ENCODE assay signal across 1 cellular context in the genomic region with DNA sequence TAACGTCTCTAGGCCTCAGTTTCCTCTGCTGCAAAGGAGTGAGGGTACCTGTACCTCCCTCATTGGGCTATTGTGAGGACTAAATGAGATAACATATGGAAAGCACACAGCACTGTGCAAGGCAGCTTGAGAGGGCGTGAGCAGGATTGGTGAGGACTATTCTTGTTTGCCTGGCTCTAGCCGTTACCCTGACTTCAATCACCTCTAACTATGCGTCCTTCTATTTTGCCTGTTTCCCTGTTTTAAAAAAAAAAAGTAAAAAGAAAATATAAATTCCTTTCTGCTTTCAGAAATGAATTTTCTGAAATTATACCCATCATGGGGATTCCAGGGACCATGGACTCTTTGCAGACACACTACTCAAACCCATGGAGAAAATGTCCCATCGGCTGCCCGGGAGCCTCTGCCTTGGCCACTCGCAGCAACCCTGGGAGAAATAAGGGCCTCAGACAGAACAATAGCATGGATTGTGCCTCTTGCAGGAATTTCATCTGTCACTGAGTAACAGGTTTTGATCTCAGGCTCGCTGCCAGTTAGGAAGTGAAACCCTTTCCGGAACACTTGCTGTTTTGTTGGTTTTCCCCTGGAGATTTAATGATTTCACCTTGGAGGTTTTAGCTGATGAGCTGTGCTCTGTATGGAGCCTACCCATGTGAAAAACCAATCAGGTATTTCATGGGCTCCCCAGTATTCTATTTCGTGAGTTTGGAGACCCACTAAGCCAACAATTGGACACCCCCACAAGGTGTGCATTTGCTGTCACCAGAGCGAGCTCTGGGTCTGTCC.
TF ChIP-seq lines count a peak whose summit lies in the region.

No MANE protein-coding gene starts in this region.

TF ChIP-seq in GM12878, 131 proteins besides CTCF, POLR2A, EP300 and RAD21 (continued from another document):
- TF ChIP-seq, protein P1, sequence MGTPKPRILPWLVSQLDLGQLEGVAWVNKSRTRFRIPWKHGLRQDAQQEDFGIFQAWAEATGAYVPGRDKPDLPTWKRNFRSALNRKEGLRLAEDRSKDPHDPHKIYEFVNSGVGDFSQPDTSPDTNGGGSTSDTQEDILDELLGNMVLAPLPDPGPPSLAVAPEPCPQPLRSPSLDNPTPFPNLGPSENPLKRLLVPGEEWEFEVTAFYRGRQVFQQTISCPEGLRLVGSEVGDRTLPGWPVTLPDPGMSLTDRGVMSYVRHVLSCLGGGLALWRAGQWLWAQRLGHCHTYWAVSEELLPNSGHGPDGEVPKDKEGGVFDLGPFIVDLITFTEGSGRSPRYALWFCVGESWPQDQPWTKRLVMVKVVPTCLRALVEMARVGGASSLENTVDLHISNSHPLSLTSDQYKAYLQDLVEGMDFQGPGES (IDR thresholded peaks at IDR 0.05): no peak
- TF ChIP-seq ZBED1 (IDR thresholded peaks at IDR 0.05; ENCODE audit: borderline replicate concordance) (no peak), SRF (IDR thresholded peaks at IDR 0.05; ENCODE audit: low read depth in 2 of 2, low read length in 2 of 2) (no peak), TBL1XR1 (IDR thresholded peaks at IDR 0.05; ENCODE audit: low read depth, low read length) (no peak), FOXK2 (IDR thresholded peaks at IDR 0.05) (no peak), HDAC2 (IDR thresholded peaks at IDR 0.05) (no peak), CEBPB (IDR thresholded peaks at IDR 0.05; ENCODE audit: borderline replicate concordance in 1 of 2, low read depth in 2 of 2, low read length in 2 of 2) (no peak), SIN3A (IDR thresholded peaks at IDR 0.05; ENCODE audit: low read depth, low read length) (no peak), HDAC6 (IDR thresholded peaks at IDR 0.05; ENCODE audit: unreplicated experiment) (no peak), YY1 (IDR thresholded peaks at IDR 0.05; ENCODE audit: low read depth, low read length) (no peak)
- TF ChIP-seq, protein P2, sequence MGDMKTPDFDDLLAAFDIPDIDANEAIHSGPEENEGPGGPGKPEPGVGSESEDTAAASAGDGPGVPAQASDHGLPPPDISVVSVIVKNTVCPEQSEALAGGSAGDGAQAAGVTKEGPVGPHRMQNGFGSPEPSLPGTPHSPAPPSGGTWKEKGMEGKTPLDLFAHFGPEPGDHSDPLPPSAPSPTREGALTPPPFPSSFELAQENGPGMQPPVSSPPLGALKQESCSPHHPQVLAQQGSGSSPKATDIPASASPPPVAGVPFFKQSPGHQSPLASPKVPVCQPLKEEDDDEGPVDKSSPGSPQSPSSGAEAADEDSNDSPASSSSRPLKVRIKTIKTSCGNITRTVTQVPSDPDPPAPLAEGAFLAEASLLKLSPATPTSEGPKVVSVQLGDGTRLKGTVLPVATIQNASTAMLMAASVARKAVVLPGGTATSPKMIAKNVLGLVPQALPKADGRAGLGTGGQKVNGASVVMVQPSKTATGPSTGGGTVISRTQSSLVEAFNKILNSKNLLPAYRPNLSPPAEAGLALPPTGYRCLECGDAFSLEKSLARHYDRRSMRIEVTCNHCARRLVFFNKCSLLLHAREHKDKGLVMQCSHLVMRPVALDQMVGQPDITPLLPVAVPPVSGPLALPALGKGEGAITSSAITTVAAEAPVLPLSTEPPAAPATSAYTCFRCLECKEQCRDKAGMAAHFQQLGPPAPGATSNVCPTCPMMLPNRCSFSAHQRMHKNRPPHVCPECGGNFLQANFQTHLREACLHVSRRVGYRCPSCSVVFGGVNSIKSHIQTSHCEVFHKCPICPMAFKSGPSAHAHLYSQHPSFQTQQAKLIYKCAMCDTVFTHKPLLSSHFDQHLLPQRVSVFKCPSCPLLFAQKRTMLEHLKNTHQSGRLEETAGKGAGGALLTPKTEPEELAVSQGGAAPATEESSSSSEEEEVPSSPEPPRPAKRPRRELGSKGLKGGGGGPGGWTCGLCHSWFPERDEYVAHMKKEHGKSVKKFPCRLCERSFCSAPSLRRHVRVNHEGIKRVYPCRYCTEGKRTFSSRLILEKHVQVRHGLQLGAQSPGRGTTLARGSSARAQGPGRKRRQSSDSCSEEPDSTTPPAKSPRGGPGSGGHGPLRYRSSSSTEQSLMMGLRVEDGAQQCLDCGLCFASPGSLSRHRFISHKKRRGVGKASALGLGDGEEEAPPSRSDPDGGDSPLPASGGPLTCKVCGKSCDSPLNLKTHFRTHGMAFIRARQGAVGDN (IDR thresholded peaks at IDR 0.05): no peak
- TF ChIP-seq, protein P3, sequence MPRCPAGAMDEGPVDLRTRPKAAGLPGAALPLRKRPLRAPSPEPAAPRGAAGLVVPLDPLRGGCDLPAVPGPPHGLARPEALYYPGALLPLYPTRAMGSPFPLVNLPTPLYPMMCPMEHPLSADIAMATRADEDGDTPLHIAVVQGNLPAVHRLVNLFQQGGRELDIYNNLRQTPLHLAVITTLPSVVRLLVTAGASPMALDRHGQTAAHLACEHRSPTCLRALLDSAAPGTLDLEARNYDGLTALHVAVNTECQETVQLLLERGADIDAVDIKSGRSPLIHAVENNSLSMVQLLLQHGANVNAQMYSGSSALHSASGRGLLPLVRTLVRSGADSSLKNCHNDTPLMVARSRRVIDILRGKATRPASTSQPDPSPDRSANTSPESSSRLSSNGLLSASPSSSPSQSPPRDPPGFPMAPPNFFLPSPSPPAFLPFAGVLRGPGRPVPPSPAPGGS (IDR thresholded peaks at IDR 0.05; ENCODE audit: borderline replicate concordance, insufficient read depth, low read depth, low read length, poor library complexity, severe bottlenecking): no peak
- TF ChIP-seq, protein P4, sequence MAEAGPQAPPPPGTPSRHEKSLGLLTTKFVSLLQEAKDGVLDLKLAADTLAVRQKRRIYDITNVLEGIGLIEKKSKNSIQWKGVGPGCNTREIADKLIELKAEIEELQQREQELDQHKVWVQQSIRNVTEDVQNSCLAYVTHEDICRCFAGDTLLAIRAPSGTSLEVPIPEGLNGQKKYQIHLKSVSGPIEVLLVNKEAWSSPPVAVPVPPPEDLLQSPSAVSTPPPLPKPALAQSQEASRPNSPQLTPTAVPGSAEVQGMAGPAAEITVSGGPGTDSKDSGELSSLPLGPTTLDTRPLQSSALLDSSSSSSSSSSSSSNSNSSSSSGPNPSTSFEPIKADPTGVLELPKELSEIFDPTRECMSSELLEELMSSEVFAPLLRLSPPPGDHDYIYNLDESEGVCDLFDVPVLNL (IDR thresholded peaks at IDR 0.05; ENCODE audit: low read depth, low read length): no peak
